In the genomic region with DNA sequence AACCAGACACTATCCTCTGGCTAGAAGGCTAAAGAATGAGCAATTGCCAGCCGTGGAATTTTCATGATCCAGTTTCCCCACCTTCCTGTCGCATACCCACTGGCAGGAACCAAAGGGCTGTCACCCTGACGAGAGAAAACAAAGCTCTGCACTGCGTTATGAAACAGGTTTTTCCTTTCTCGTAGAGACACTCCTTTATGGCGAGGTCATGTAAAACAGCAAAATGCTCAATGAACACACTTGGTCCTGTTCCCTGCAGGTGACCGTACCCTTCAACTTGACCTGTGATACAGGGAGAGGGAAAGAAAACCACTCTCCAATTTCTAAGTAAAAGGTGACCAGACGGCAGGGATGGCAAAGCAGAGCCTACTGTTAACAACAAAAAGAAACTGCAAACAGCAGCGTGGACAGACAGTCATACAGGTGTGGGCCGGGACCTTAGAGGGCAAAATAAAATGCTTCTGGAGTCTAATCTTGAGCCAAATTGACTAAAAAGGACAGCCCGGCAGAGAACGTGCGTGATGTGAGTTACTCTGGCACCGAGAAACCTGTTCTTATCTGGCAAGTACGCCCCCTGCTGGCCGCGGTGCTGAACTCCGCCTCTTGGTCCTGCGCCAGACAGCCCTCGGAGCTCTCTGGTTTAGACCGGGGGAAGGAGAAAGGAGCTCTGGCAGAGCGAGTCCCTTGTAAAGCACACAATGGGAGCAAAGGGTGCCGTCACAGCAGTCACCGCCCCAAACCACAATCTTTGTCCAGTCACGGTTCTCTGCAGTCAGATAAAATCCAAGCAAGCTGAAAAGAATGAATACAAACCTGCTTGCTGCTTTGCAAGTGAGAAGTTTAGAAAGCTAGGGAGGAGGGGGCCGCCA, we compare ENCODE assay signal across 8 cellular contexts.
DNase-seq lines count a peak whose midpoint lies in the region; ATAC-seq and TF ChIP-seq lines count a peak whose summit lies in the region.

No MANE protein-coding gene starts in this region.

- no peaks in the 10 kb centered on the region for H3K36me3 Mint-ChIP-seq in Caco-2 (ENCODE audit: insufficient read depth, unreplicated experiment)

- intact Hi-C loops in Caco-2 (cut with micrococcal nuclease; ENCODE audit: unreplicated experiment): loop anchor here (1.0 to 10.0 kb wide), 6 partner anchors 15 to 467 kb away; no protein-coding TSS in a partner anchor

- H3K36me3 ChIP-seq in Caco-2 (ENCODE audit: control insufficient read depth, insufficient read depth, low read length): no peaks in the 10 kb centered on the region

- H3K9me3 ChIP-seq in Caco-2: no peaks in the 10 kb centered on the region
- no peaks in the 10 kb centered on the region for H3K9me3 ChIP-seq in mononuclear cell (ENCODE audit: low read depth, low read length)

- POLR2A ChIA-PET in Caco-2 (lab: Charles Lee): no interaction called here

- CTCF ChIA-PET in Caco-2 (lab: Charles Lee): interaction anchor here (0.6 to 1.5 kb wide), 13 partner anchors 9 to 467 kb away, joined by 3 to 11 read pairs (median 4); no protein-coding TSS in a partner anchor

- DNase-seq in Caco-2 (peak; percentile 91 to 93), HT1080 (ENCODE audit: low read depth) (peak; percentile 76), NOMO-1 (lab: John Stamatoyannopoulos, UW; ENCODE audit: unreplicated experiment in 2 of 2) (peak; percentile 72 to 84), epidermal melanocyte (ENCODE audit: insufficient read length, low spot score) (peak; percentile 71)
- DNase-seq in activated CD8-positive, alpha-beta memory T cell treated with anti-CD3 and anti-CD28 coated beads, Interleukin-2, amount 50 U/mL, for 24 hours (ENCODE audit: extremely low read depth): peak; percentile 68
- DNase-seq in stimulated activated CD8-positive, alpha-beta memory T cell treated with anti-CD3 and anti-CD28 coated beads, Interleukin-2, amount 100 ng/mL, for 1 hour (ENCODE audit: low read depth in 2 of 2): peak; percentile 72 to 78

- H3K4me3 ChIP-seq in Caco-2 (ENCODE audit: low read depth, low read length): peak overlapping the region; percentile 36
- H3K4me3 ChIP-seq in mononuclear cell (ENCODE audit: low read length): peak overlapping the region; percentile 28

- H3K9me3 Mint-ChIP-seq in Caco-2 (ENCODE audit: unreplicated experiment): no peaks in the 10 kb centered on the region

- TF ChIP-seq CTCF in Caco-2 (IDR thresholded peaks at IDR 0.05; ENCODE audit: insufficient read depth in 1 of 2, low read depth in 1 of 2, low read length in 1 of 2, severe bottlenecking in 1 of 2, unreplicated experiment in 1 of 2): peak; percentile 94 to 95

- H3K4me1 ChIP-seq in Caco-2: peaks cover 10% of the 10 kb centered on the region
- H3K4me1 ChIP-seq in mononuclear cell (ENCODE audit: insufficient read depth, low read length): peaks cover 16% of the 10 kb centered on the region

- H3K27me3 Mint-ChIP-seq in Caco-2 (ENCODE audit: insufficient read depth, unreplicated experiment): no peaks in the 10 kb centered on the region

- H3K27me3 ChIP-seq in Caco-2 (replicated peaks; ENCODE audit: control insufficient read depth, insufficient read depth, low read length): no peaks in the 10 kb centered on the region
- no peaks in the 10 kb centered on the region for H3K27me3 ChIP-seq in mononuclear cell (ENCODE audit: insufficient read depth, low read length)

- peak; percentile 63 for ATAC-seq in GM21381 (IDR thresholded peaks at IDR 0.05; ENCODE audit: unreplicated experiment)

- H3K27ac Mint-ChIP-seq in Caco-2 (ENCODE audit: unreplicated experiment): no peak overlapping the region

- no TSS peak for BruUV-seq in Caco-2 (replicated peaks; lab: Mats Ljungman, UMichigan)

- H3K4me1 Mint-ChIP-seq in Caco-2 (ENCODE audit: low read depth, unreplicated experiment): peaks cover 13% of the 10 kb centered on the region

- H3K4me3 Mint-ChIP-seq in Caco-2 (ENCODE audit: unreplicated experiment): peak overlapping the region; percentile 70

Comparison
In these comparisons a context has a peak if more than half of its experiments do, and no peak if none do; other contexts are left out.
1. Peak in every context shown above with its lines: DNase-seq, ATAC-seq and H3K4me3 ChIP-seq.